Comparison of ENCODE assay signal across 18 cellular contexts in the genomic region with DNA sequence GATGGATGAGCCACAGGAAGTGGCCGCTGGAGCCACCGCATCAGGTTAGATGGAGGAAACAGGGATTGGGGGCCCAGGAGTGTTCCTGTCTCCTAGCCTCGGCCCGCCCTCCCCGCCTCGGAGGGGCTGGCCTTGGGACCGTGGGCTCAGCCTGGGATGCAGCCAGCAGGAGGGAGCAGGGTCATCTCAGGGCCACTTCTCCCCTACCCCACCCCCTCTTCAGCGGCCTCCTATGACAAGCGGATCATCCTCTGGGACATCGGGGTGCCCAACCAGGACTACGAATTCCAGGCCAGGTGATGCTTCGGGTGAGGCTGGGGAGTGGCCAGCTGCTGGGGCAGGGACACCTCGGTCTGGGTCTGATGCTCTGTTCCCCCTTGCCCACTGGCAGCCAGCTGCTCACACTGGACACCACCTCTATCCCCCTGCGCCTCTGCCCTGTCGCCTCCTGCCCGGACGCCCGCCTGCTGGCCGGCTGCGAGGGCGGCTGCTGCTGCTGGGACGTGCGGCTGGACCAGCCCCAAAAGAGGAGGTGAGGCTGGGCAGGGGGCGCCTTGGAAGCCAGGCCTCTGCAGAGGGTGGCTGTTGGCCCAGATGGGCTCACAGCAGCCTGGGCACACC. TPM values are rescaled to one million over a fixed set of nuclear protein-coding genes. Genes with fewer than 3 reads are reported as not detected.
DNase-seq lines count a peak whose midpoint lies in the region; ATAC-seq and TF ChIP-seq lines count a peak whose summit lies in the region.
"Had no signal": no experiment of that assay in that cellular context is flagged by ENCODE, and none has a peak within 500 bp of the region (broad histone marks: within the 10 kb centered on the region; RNA-seq: fewer than 3 reads in every experiment).

No MANE protein-coding gene starts in this region.

- H3K79me2 ChIP-seq in osteoblast (ENCODE audit: insufficient read depth, low read length): peaks cover 13% of the 10 kb centered on the region

- peak; percentile 2 for DNase-seq in stimulated activated naive CD8-positive, alpha-beta T cell treated with anti-CD3 and anti-CD28 coated beads, Interleukin-15, Interleukin-2, amounts not matched to agents 100 U/mL and 50 U/mL, for 24 hours
- DNase-seq in stimulated activated naive CD8-positive, alpha-beta T cell treated with anti-CD3 and anti-CD28 coated beads, Interleukin-15, amount 100 ng/mL, for 72 hours: no peak
- DNase-seq in central memory CD8-positive, alpha-beta T cell (ENCODE audit: low spot score in 2 of 2): no peak
- DNase-seq in osteoblast (ENCODE audit: insufficient read length, low spot score, missing footprints): peak; percentile 74
- no peak for DNase-seq in T-cell
- no peak for DNase-seq in activated CD4-positive, alpha-beta memory T cell treated with anti-CD3 and anti-CD28 coated beads, Interleukin-2, amount 10 ng/mL, durations not matched to agents 7 days and 5 days
- DNase-seq: activated T-cell treated with anti-CD3 and anti-CD28 coated beads, Interleukin-2, amount 50 U/mL, for 4 hours; HFFc6; NCI-H1092; NCI-H1930; NCI-H526 had no signal

- CTCF ChIA-PET in T-cell (lab: Charles Lee): interaction anchor here in 1 of 2 donors (0.6 kb wide), 1 partner anchor 866 kb away, joined by 4 read pairs; no protein-coding TSS in a partner anchor
- CTCF ChIA-PET in activated CD4-positive, alpha-beta memory T cell treated with anti-CD3 and anti-CD28 coated beads, Interleukin-2, amount 10 ng/mL, durations not matched to agents 7 days and 5 days (lab: Charles Lee): interaction anchor here (1.5 kb wide), 1 partner anchor 65 kb away, joined by 3 read pairs; no protein-coding TSS in a partner anchor

- H3K27me3 ChIP-seq in osteoblast (ENCODE audit: insufficient read depth, low read length): no peaks in the 10 kb centered on the region

- no peak overlapping the region for H2AFZ ChIP-seq in osteoblast (ENCODE audit: low read length)
- H2AFZ ChIP-seq: GM23338 had no signal

- peak overlapping the region in 1 of 2 donors; percentile 95 for H3K27ac Mint-ChIP-seq in stimulated activated naive CD8-positive, alpha-beta T cell treated with anti-CD3 and anti-CD28 coated beads, Interleukin-15, amount 100 ng/mL, for 72 hours
- H3K27ac Mint-ChIP-seq in central memory CD8-positive, alpha-beta T cell (ENCODE audit: low read depth): peak overlapping the region; percentile 55
- no peak overlapping the region for H3K27ac Mint-ChIP-seq in T-cell
- H3K27ac Mint-ChIP-seq in activated CD4-positive, alpha-beta memory T cell treated with anti-CD3 and anti-CD28 coated beads, Interleukin-2, amount 10 ng/mL, durations not matched to agents 7 days and 5 days: no peak overlapping the region
- H3K27ac Mint-ChIP-seq: GM23338, HFFc6 had no signal

- H3K4me3 Mint-ChIP-seq in stimulated activated naive CD8-positive, alpha-beta T cell treated with anti-CD3 and anti-CD28 coated beads, Interleukin-15, amount 100 ng/mL, for 72 hours: no peak overlapping the region
- no peak overlapping the region for H3K4me3 Mint-ChIP-seq in central memory CD8-positive, alpha-beta T cell
- H3K4me3 Mint-ChIP-seq in T-cell: no peak overlapping the region
- H3K4me3 Mint-ChIP-seq in activated CD4-positive, alpha-beta memory T cell treated with anti-CD3 and anti-CD28 coated beads, Interleukin-2, amount 10 ng/mL, durations not matched to agents 7 days and 5 days: no peak overlapping the region
- H3K4me3 Mint-ChIP-seq: activated T-cell treated with anti-CD3 and anti-CD28 coated beads, Interleukin-2, amount 50 U/mL, for 4 hours; GM23338; HFFc6 had no signal

- peaks cover 26% of the 10 kb centered on the region for H3K4me1 Mint-ChIP-seq in stimulated activated naive CD8-positive, alpha-beta T cell treated with anti-CD3 and anti-CD28 coated beads, Interleukin-15, amount 100 ng/mL, for 72 hours
- peaks cover 12% of the 10 kb centered on the region for H3K4me1 Mint-ChIP-seq in central memory CD8-positive, alpha-beta T cell
- H3K4me1 Mint-ChIP-seq in T-cell: peaks cover 13 to 20% (median 18%) of the 10 kb centered on the region in 3 donors
- H3K4me1 Mint-ChIP-seq in activated CD4-positive, alpha-beta memory T cell treated with anti-CD3 and anti-CD28 coated beads, Interleukin-2, amount 10 ng/mL, durations not matched to agents 7 days and 5 days: peaks cover 14% of the 10 kb centered on the region

- H3K9me3 Mint-ChIP-seq in stimulated activated naive CD8-positive, alpha-beta T cell treated with anti-CD3 and anti-CD28 coated beads, Interleukin-15, amount 100 ng/mL, for 72 hours: no peaks in the 10 kb centered on the region
- no peaks in the 10 kb centered on the region for H3K9me3 Mint-ChIP-seq in central memory CD8-positive, alpha-beta T cell
- H3K9me3 Mint-ChIP-seq in T-cell: no peaks in the 10 kb centered on the region
- H3K9me3 Mint-ChIP-seq in activated CD4-positive, alpha-beta memory T cell treated with anti-CD3 and anti-CD28 coated beads, Interleukin-2, amount 10 ng/mL, durations not matched to agents 7 days and 5 days: no peaks in the 10 kb centered on the region
- H3K9me3 Mint-ChIP-seq: activated naive CD4-positive, alpha-beta T cell treated with anti-CD3 and anti-CD28 coated beads, Interleukin-2, amount 50 U/mL, for 72 hours; activated T-cell treated with anti-CD3 and anti-CD28 coated beads, Interleukin-2, amount 50 U/mL, for 4 hours; CD8-positive, alpha-beta memory T cell; GM23338; HFFc6 had no signal

- POLR2A ChIA-PET in T-cell (lab: Charles Lee): no interaction called here
- POLR2A ChIA-PET in activated CD4-positive, alpha-beta memory T cell treated with anti-CD3 and anti-CD28 coated beads, Interleukin-2, amount 10 ng/mL, durations not matched to agents 7 days and 5 days (lab: Charles Lee): no interaction called here

- no peak overlapping the region for H3K4me3 ChIP-seq in osteoblast (ENCODE audit: insufficient read depth, low read length)
- H3K4me3 ChIP-seq: GM23338, psoas muscle, thoracic aorta had no signal

- TF ChIP-seq CTCF in osteoblast (IDR thresholded peaks at IDR 0.05; ENCODE audit: extremely low read depth, low read depth, low read length): no peak

- no peak overlapping the region for H3K27ac ChIP-seq in osteoblast (ENCODE audit: low read depth, low read length)
- H3K27ac ChIP-seq: psoas muscle, thoracic aorta had no signal

- no peak overlapping the region for H3K4me2 ChIP-seq in osteoblast (ENCODE audit: insufficient read depth, low read length)
- H3K4me2 ChIP-seq: GM23338 had no signal

- H3K27me3 Mint-ChIP-seq in stimulated activated naive CD8-positive, alpha-beta T cell treated with anti-CD3 and anti-CD28 coated beads, Interleukin-15, amount 100 ng/mL, for 72 hours: no peaks in the 10 kb centered on the region
- no peaks in the 10 kb centered on the region for H3K27me3 Mint-ChIP-seq in central memory CD8-positive, alpha-beta T cell
- no peaks in the 10 kb centered on the region for H3K27me3 Mint-ChIP-seq in T-cell
- H3K27me3 Mint-ChIP-seq in activated CD4-positive, alpha-beta memory T cell treated with anti-CD3 and anti-CD28 coated beads, Interleukin-2, amount 10 ng/mL, durations not matched to agents 7 days and 5 days: no peaks in the 10 kb centered on the region

- no peaks in the 10 kb centered on the region for H3K9me3 ChIP-seq in osteoblast (ENCODE audit: low read depth, low read length)
- H3K9me3 ChIP-seq: psoas muscle, thoracic aorta had no signal

- H4K20me1 ChIP-seq in osteoblast (ENCODE audit: insufficient read depth, low read length): no peaks in the 10 kb centered on the region

- no peak for ATAC-seq in stimulated activated naive CD8-positive, alpha-beta T cell treated with anti-CD3 and anti-CD28 coated beads, Interleukin-15, Interleukin-2, amounts not matched to agents 100 U/mL and 50 U/mL, for 24 hours
- ATAC-seq in stimulated activated naive CD8-positive, alpha-beta T cell treated with anti-CD3 and anti-CD28 coated beads, Interleukin-15, amount 100 ng/mL, for 72 hours: no peak
- no peak for ATAC-seq in central memory CD8-positive, alpha-beta T cell (replicated peaks; ENCODE audit: extremely low read depth, poor library complexity, severe bottlenecking)
- no peak for ATAC-seq in T-cell (replicated peaks in 1 of 4)
- no peak for ATAC-seq in GM21528 (IDR thresholded peaks at IDR 0.05; ENCODE audit: low FRiP score, unreplicated experiment)
- ATAC-seq: activated naive CD4-positive, alpha-beta T cell treated with anti-CD3 and anti-CD28 coated beads, Interleukin-2, amount 50 U/mL, for 72 hours; activated T-cell treated with anti-CD3 and anti-CD28 coated beads, Interleukin-2, amount 50 U/mL, for 4 hours; GM23338; Panc1; psoas muscle had no signal

- peaks cover 24% of the 10 kb centered on the region for H3K36me3 ChIP-seq in osteoblast (ENCODE audit: insufficient read depth, low read length)

- peaks cover 31% of the 10 kb centered on the region for H3K36me3 Mint-ChIP-seq in central memory CD8-positive, alpha-beta T cell (ENCODE audit: insufficient read depth)
- H3K36me3 Mint-ChIP-seq in T-cell: no peaks in the 10 kb centered on the region
- peaks cover 16% of the 10 kb centered on the region for H3K36me3 Mint-ChIP-seq in activated CD4-positive, alpha-beta memory T cell treated with anti-CD3 and anti-CD28 coated beads, Interleukin-2, amount 10 ng/mL, durations not matched to agents 7 days and 5 days (ENCODE audit: low read depth)

- peaks cover 7% of the 10 kb centered on the region for H3K4me1 ChIP-seq in osteoblast (ENCODE audit: insufficient read depth, low read length)

RNA-seq across cellular contexts. Expression of gene LRWD1, which starts 4.7 kb away (rescaled TPM):
- 20.0 and 24.2 TPM in 2 replicates for total RNA-seq in osteoblast
- 10 to 100 TPM; 14.0 to 29.0 (median 23.9) TPM for total RNA-seq in T-cell
- 10 to 100 TPM; 19.5 to 19.8 TPM for total RNA-seq in activated CD4-positive, alpha-beta memory T cell treated with anti-CD3 and anti-CD28 coated beads, Interleukin-2, amount 10 ng/mL, durations not matched to agents 7 days and 5 days

RNA-seq across cellular contexts. Expression of gene ALKBH4, which starts 4.8 kb away (rescaled TPM):
- total RNA-seq in osteoblast: 13.6 and 16.3 TPM in 2 replicates
- 10 to 100 TPM in 3 of 5 donors, 1 to 10 TPM in 2; 5.6 to 13.5 (median 12.2) TPM for total RNA-seq in T-cell
- 10 to 100 TPM in 1 of 2 experiments, 1 to 10 TPM in 1; 9.4 to 10.4 TPM for total RNA-seq in activated CD4-positive, alpha-beta memory T cell treated with anti-CD3 and anti-CD28 coated beads, Interleukin-2, amount 10 ng/mL, durations not matched to agents 7 days and 5 days

RNA-seq across cellular contexts. Expression of gene POLR2J, which starts 9.3 kb away (rescaled TPM):
- 27.1 and 27.9 TPM in 2 replicates for total RNA-seq in osteoblast
- 10 to 100 TPM; 35.2 to 53.7 (median 42.3) TPM for total RNA-seq in T-cell
- 10 to 100 TPM; 41.7 to 46.5 TPM for total RNA-seq in activated CD4-positive, alpha-beta memory T cell treated with anti-CD3 and anti-CD28 coated beads, Interleukin-2, amount 10 ng/mL, durations not matched to agents 7 days and 5 days

RNA-seq across cellular contexts. Expression of gene ORAI2, which starts 36.1 kb away (rescaled TPM):
- total RNA-seq in osteoblast (44.2 and 57.5 TPM in 2 replicates), T-cell (10 to 100 TPM; 23.0 to 47.5 (median 37.8) TPM)
- total RNA-seq in activated CD4-positive, alpha-beta memory T cell treated with anti-CD3 and anti-CD28 coated beads, Interleukin-2, amount 10 ng/mL, durations not matched to agents 7 days and 5 days: 10 to 100 TPM; 59.5 to 61.9 TPM

RNA-seq across cellular contexts. Expression of gene RASA4B, which starts 48.1 kb away (rescaled TPM):
- total RNA-seq in osteoblast (1.8 and 3.3 TPM in 2 replicates), T-cell (10 to 100 TPM; 18.3 to 57.0 (median 43.0) TPM)
- 1 to 10 TPM; 8.7 to 9.6 TPM for total RNA-seq in activated CD4-positive, alpha-beta memory T cell treated with anti-CD3 and anti-CD28 coated beads, Interleukin-2, amount 10 ng/mL, durations not matched to agents 7 days and 5 days

Comparison
In these comparisons a context has a peak if more than half of its experiments do, and no peak if none do; other contexts are left out.
1. DNase-seq: peak in stimulated activated naive CD8-positive, alpha-beta T cell treated with anti-CD3 and anti-CD28 coated beads, Interleukin-15, Interleukin-2, amounts not matched to agents 100 U/mL and 50 U/mL, for 24 hours (single experiment) and osteoblast (single experiment); none in stimulated activated naive CD8-positive, alpha-beta T cell treated with anti-CD3 and anti-CD28 coated beads, Interleukin-15, amount 100 ng/mL, for 72 hours (0 of 2), central memory CD8-positive, alpha-beta T cell (0 of 2), T-cell (0 of 34) and activated CD4-positive, alpha-beta memory T cell treated with anti-CD3 and anti-CD28 coated beads, Interleukin-2, amount 10 ng/mL, durations not matched to agents 7 days and 5 days (single experiment).